Comparison of ENCODE assay signal across 13 cellular contexts in genomic region chr14:30389134-30389900, GRCh38.
DNase-seq lines count a peak whose midpoint lies in the region; ATAC-seq and TF ChIP-seq lines count a peak whose summit lies in the region.
"Had no signal": no experiment of that assay in that cellular context is flagged by ENCODE, and none has a peak within 500 bp of the region (broad histone marks: within the 10 kb centered on the region; RNA-seq: fewer than 3 reads in every experiment).

No MANE protein-coding gene starts in this region.

- H3K4me1 Mint-ChIP-seq in MCF 10A (ENCODE audit: insufficient read depth, unreplicated experiment) = peaks cover 11% of the 10 kb centered on the region

- ATAC-seq in Right ventricle myocardium inferior (peak; percentile 74), GM18502 (IDR thresholded peaks at IDR 0.05; ENCODE audit: poor library complexity, unreplicated experiment) (no peak)
- ATAC-seq: upper lobe of right lung had no signal

- CTCF ChIA-PET in MCF 10A (lab: Yijun Ruan, JAX) = interaction anchor here (0.6 to 1.7 kb wide), 7 partner anchors 8 to 1571 kb away, joined by 3 to 7 read pairs (median 3); no protein-coding TSS in a partner anchor

- H3K9me3 Mint-ChIP-seq in MCF 10A (ENCODE audit: unreplicated experiment) = no peaks in the 10 kb centered on the region

- H3K27ac Mint-ChIP-seq in MCF 10A (ENCODE audit: low read depth, unreplicated experiment) = peak overlapping the region; percentile 77
- H3K27ac Mint-ChIP-seq: progenitor cell of endocrine pancreas had no signal

- no TSS peak for BruUV-seq in MCF 10A (replicated peaks; lab: Mats Ljungman, UMichigan)

- H3K4me3 Mint-ChIP-seq in MCF 10A (ENCODE audit: unreplicated experiment) = no peak overlapping the region

- peaks cover 73% of the 10 kb centered on the region for H3K27me3 Mint-ChIP-seq in MCF 10A (ENCODE audit: insufficient read depth, unreplicated experiment)
- H3K27me3 Mint-ChIP-seq: progenitor cell of endocrine pancreas had no signal

- no peak for DNase-seq in Right ventricle myocardium inferior (ENCODE audit: missing footprints)
- DNase-seq in cardiac septum (ENCODE audit: low spot score) = no peak
- peak; percentile 77 for DNase-seq in MCF 10A (ENCODE audit: unreplicated experiment)
- DNase-seq in kidney glomerular epithelial cell (lab: John Stamatoyannopoulos, UW) = peak; percentile 8
- DNase-seq in NCI-H1105 (lab: John Stamatoyannopoulos, UW) = no peak
- no peak for DNase-seq in NCI-H1105 treated with DMSO at 0.1 percent for 48 hours (lab: John Stamatoyannopoulos, UW)
- no peak for DNase-seq in activated T-cell treated with anti-CD3 and anti-CD28 coated beads, Interleukin-2, amount 50 U/mL, for 48 hours
- DNase-seq: brain microvascular endothelial cell, NCI-H524, T-helper 1 cell, upper lobe of right lung had no signal

- H3K36me3 Mint-ChIP-seq in MCF 10A (ENCODE audit: insufficient read depth, unreplicated experiment) = no peaks in the 10 kb centered on the region

- POLR2A ChIA-PET in MCF 10A (lab: Yijun Ruan, JAX) = interaction anchor here (0.6 kb wide), 1 partner anchor 220 kb away, joined by 3 read pairs; no protein-coding TSS in a partner anchor

- intact Hi-C loops in Right ventricle myocardium inferior (cut with DNase I) (no loop called here), cardiac septum (cut with DNase I) (no loop called here), MCF 10A (cut with micrococcal nuclease) (no loop called here)

- no peak for TF ChIP-seq CTCF in MCF 10A (IDR thresholded peaks at IDR 0.05; ENCODE audit: unreplicated experiment)

Comparison
In these comparisons a context has a peak if more than half of its experiments do, and no peak if none do; other contexts are left out.
1. DNase-seq: peak in MCF 10A (single experiment) and kidney glomerular epithelial cell (single experiment); none in Right ventricle myocardium inferior (single experiment), cardiac septum (single experiment), NCI-H1105 (single experiment), NCI-H1105 treated with DMSO at 0.1 percent for 48 hours (single experiment) and activated T-cell treated with anti-CD3 and anti-CD28 coated beads, Interleukin-2, amount 50 U/mL, for 48 hours (0 of 2).